Comparison of ENCODE assay signal across 1 cellular context in genomic region chr5:56376128-56376527, GRCh38.
TF ChIP-seq lines count a peak whose summit lies in the region.

No MANE protein-coding gene starts in this region.

TF ChIP-seq in HepG2, 621 proteins besides CTCF, POLR2A, EP300 and RAD21 (continued from another document):
- TF ChIP-seq, protein P1, sequence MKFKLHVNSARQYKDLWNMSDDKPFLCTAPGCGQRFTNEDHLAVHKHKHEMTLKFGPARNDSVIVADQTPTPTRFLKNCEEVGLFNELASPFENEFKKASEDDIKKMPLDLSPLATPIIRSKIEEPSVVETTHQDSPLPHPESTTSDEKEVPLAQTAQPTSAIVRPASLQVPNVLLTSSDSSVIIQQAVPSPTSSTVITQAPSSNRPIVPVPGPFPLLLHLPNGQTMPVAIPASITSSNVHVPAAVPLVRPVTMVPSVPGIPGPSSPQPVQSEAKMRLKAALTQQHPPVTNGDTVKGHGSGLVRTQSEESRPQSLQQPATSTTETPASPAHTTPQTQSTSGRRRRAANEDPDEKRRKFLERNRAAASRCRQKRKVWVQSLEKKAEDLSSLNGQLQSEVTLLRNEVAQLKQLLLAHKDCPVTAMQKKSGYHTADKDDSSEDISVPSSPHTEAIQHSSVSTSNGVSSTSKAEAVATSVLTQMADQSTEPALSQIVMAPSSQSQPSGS (CRISPR knock-in tag; IDR thresholded peaks at IDR 0.05) = no peak
- TF ChIP-seq ZKSCAN1 (IDR thresholded peaks at IDR 0.05; ENCODE audit: low read length) (peak; percentile 65; the same call in 1 of the 2 replicates), HMGXB4 (CRISPR knock-in tag; IDR thresholded peaks at IDR 0.05; ENCODE audit: borderline replicate concordance in 1 of 2, low read depth in 1 of 2) (no peak), HDAC1 (CRISPR knock-in tag; IDR thresholded peaks at IDR 0.05) (no peak), HNF4A (CRISPR knock-in tag; IDR thresholded peaks at IDR 0.05) (peak; percentile 78), NBN (conservative IDR thresholded peaks at IDR 0.05) (no peak), ZNF605 (CRISPR knock-in tag; IDR thresholded peaks at IDR 0.05) (no peak), SOX13 (IDR thresholded peaks at IDR 0.05) (no peak), SOX13 (CRISPR knock-in tag; conservative IDR thresholded peaks at IDR 0.05 in 1 of 2, IDR thresholded peaks at IDR 0.05 in 1 of 2) (peak in 1 of 2 experiments; percentile 36; a peak in 1 of 4 replicates), ZNF24 (IDR thresholded peaks at IDR 0.05) (no peak), NPAS2 (CRISPR knock-in tag; IDR thresholded peaks at IDR 0.05; ENCODE audit: borderline replicate concordance) (no peak), ZNF383 (CRISPR knock-in tag; IDR thresholded peaks at IDR 0.05; ENCODE audit: borderline replicate concordance) (no peak), ZSCAN21 (CRISPR knock-in tag; IDR thresholded peaks at IDR 0.05; ENCODE audit: borderline replicate concordance) (no peak), MAFK (conservative IDR thresholded peaks at IDR 0.05 in 1 of 2, IDR thresholded peaks at IDR 0.05 in 1 of 2; ENCODE audit: low read length in 2 of 2) (no peak)
